ENCODE assay signal across 1 cellular context in genomic region chr6:134174790-134175531, GRCh38.
TF ChIP-seq lines count a peak whose summit lies in the region.

No MANE protein-coding gene starts in this region.

TF ChIP-seq in K562, 482 proteins besides CTCF, POLR2A, EP300 and RAD21 (continued from another document and continues in another):
- TF ChIP-seq TSHZ1 (CRISPR knock-in tag; IDR thresholded peaks at IDR 0.05) (no peak), CHCHD3 (CRISPR knock-in tag; IDR thresholded peaks at IDR 0.05) (peak; percentile 50; the same call in 1 of the 2 replicates), NKRF (IDR thresholded peaks at IDR 0.05; ENCODE audit: borderline replicate concordance) (no peak), PURB (CRISPR knock-in tag; IDR thresholded peaks at IDR 0.05; ENCODE audit: low read depth) (no peak), ZNF449 (CRISPR knock-in tag; IDR thresholded peaks at IDR 0.05) (no peak), NCOA1 (IDR thresholded peaks at IDR 0.05; ENCODE audit: low read depth) (no peak), MGA (IDR thresholded peaks at IDR 0.05) (no peak; the same call in 1 of the 2 replicates), IRF1 (CRISPR knock-in tag; IDR thresholded peaks at IDR 0.05; ENCODE audit: borderline replicate concordance) (no peak), DACH1 (IDR thresholded peaks at IDR 0.05; ENCODE audit: partially characterized antibody) (no peak), ZNF408 (CRISPR knock-in tag; IDR thresholded peaks at IDR 0.05; ENCODE audit: low read depth) (no peak), ZNF584 (CRISPR knock-in tag; IDR thresholded peaks at IDR 0.05; ENCODE audit: low read depth) (no peak), NR4A1 (CRISPR knock-in tag; IDR thresholded peaks at IDR 0.05) (0 out of 2 replicates have a peak, but pooled peaks have one; percentile 23), NR4A1 (tag; IDR thresholded peaks at IDR 0.05) (no peak), NELFE (IDR thresholded peaks at IDR 0.05; ENCODE audit: insufficient read depth, insufficient read length) (no peak), USF1 (CRISPR knock-in tag; IDR thresholded peaks at IDR 0.05) (no peak), TRIM28 (IDR thresholded peaks at IDR 0.05) (no peak; the same call in 1 of the 2 replicates), ZBTB33 (CRISPR knock-in tag; IDR thresholded peaks at IDR 0.05) (no peak), ERF (CRISPR knock-in tag; IDR thresholded peaks at IDR 0.05) (peak; percentile 25; the same call in 1 of the 2 replicates), ZNF75A (CRISPR knock-in tag; IDR thresholded peaks at IDR 0.05) (no peak), MAFG (tag; conservative IDR thresholded peaks at IDR 0.05) (no peak), COPS2 (conservative IDR thresholded peaks at IDR 0.05) (no peak), SMC3 (conservative IDR thresholded peaks at IDR 0.05; ENCODE audit: insufficient read depth, low read depth, low read length) (0 out of 2 replicates have a peak, but pooled peaks have one; percentile 14), ZNF668 (CRISPR knock-in tag; IDR thresholded peaks at IDR 0.05) (no peak), MLLT1 (IDR thresholded peaks at IDR 0.05) (peak in 1 of 2 experiments; percentile 41; a peak in 1 of 4 replicates), SLC30A9 (CRISPR knock-in tag; IDR thresholded peaks at IDR 0.05) (no peak), CBX3 (IDR thresholded peaks at IDR 0.05; ENCODE audit: borderline replicate concordance in 1 of 2, low read length in 2 of 2) (no peak)
